ENCODE assay signal across 16 cellular contexts in the genomic region with DNA sequence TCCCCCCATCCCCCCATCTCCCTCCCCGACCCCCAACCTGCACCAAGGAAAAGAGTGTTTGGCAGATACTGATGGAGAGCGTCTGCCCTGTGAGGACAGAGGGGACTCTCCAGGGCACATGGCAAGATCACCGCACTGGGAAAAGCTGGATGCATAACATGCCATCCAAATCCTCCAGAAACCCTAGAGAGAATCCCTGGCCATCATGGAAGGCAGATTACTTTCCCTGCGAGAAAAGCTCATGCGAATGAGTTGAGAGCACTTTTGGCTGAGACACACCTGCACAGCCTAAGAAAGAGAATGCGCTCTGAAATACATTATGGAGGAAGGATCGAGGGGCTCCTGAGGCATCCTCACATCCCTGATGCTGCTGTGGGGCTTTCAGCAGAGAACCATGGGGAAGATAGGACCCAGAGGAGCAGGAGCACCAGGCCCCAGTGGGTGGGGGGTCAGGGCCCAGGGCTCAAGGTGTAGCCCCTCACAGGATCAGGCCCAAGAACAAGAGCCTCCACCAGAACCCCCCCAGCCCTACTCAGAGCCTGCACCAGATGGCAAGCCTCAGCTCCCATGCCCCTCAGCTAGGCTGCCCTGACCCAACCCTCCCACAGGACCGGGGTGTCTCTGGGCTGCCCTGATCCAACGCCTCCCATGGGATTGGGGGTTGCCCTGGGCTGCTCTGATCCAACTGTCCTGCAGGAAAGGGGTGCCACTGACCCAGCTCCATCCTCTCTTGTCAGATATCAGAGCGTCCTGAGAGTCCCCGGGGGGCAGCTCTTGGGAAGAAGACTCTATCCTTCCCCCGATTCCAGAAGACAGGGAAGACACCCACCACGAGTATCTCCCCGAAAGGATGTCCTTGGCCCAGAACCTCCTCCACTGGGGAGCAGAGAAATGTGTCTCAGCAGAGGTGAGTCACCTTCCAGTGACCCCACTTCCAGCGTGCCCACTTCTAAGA.
"Had no signal": no experiment of that assay in that cellular context is flagged by ENCODE, and none has a peak within 500 bp of the region (broad histone marks: within the 10 kb centered on the region; RNA-seq: fewer than 3 reads in every experiment).

No MANE protein-coding gene starts in this region.

- ATAC-seq: activated T-helper 17 cell treated with anti-CD3 and anti-CD28 coated beads, Interleukin-2, amount 50 U/mL, for 72 hours; natural killer cell; psoas muscle; right lobe of liver; stimulated activated naive CD8-positive, alpha-beta T cell treated with anti-CD3 and anti-CD28 coated beads, Interleukin-15, amount 100 ng/mL, for 72 hours had no signal

- H3K36me3 ChIP-seq: neutrophil, right lobe of liver, thoracic aorta, uterus had no signal

- H3K9me3 Mint-ChIP-seq: activated naive CD4-positive, alpha-beta T cell treated with anti-CD3 and anti-CD28 coated beads for 36 hours; activated T-helper 17 cell treated with anti-CD3 and anti-CD28 coated beads, Interleukin-2, amount 50 U/mL, for 72 hours; memory B cell; natural killer cell; stimulated activated naive CD8-positive, alpha-beta T cell treated with anti-CD3 and anti-CD28 coated beads, Interleukin-15, amount 100 ng/mL, for 72 hours had no signal

- H3K4me3 Mint-ChIP-seq: activated naive CD4-positive, alpha-beta T cell treated with anti-CD3 and anti-CD28 coated beads for 36 hours; activated T-helper 17 cell treated with anti-CD3 and anti-CD28 coated beads, Interleukin-2, amount 50 U/mL, for 72 hours; memory B cell; natural killer cell; stimulated activated naive CD8-positive, alpha-beta T cell treated with anti-CD3 and anti-CD28 coated beads, Interleukin-15, amount 100 ng/mL, for 72 hours had no signal

- H3K36me3 Mint-ChIP-seq: memory B cell, natural killer cell had no signal

- H3K4me3 ChIP-seq: dorsolateral prefrontal cortex, psoas muscle, right lobe of liver, SK-N-MC, thoracic aorta, uterus had no signal

- H3K27me3 ChIP-seq: dorsolateral prefrontal cortex, neutrophil, right lobe of liver, uterus had no signal

- H3K27ac Mint-ChIP-seq: activated naive CD4-positive, alpha-beta T cell treated with anti-CD3 and anti-CD28 coated beads for 36 hours; activated T-helper 17 cell treated with anti-CD3 and anti-CD28 coated beads, Interleukin-2, amount 50 U/mL, for 72 hours; memory B cell; natural killer cell; stimulated activated naive CD8-positive, alpha-beta T cell treated with anti-CD3 and anti-CD28 coated beads, Interleukin-15, amount 100 ng/mL, for 72 hours had no signal

- DNase-seq: activated CD4-positive, alpha-beta T cell treated with anti-CD3 and anti-CD28 coated beads, Interleukin-2, amount 50 U/mL, for 4 hours; activated CD4-positive, CD25-positive, alpha-beta regulatory T cell treated with anti-CD3 and anti-CD28 coated beads, Interleukin-2, amount 50 U/mL, for 72 hours; activated naive CD4-positive, alpha-beta T cell treated with anti-CD3 and anti-CD28 coated beads for 36 hours; natural killer cell; psoas muscle; stimulated activated naive CD8-positive, alpha-beta T cell treated with anti-CD3 and anti-CD28 coated beads, Interleukin-15, amount 100 ng/mL, for 72 hours; T-helper 1 cell; T1000; uterus had no signal

- H3K9me3 ChIP-seq: neutrophil, psoas muscle, right lobe of liver, thoracic aorta, uterus had no signal

- H3K4me1 Mint-ChIP-seq: activated T-helper 17 cell treated with anti-CD3 and anti-CD28 coated beads, Interleukin-2, amount 50 U/mL, for 72 hours; natural killer cell had no signal

- H3K27ac ChIP-seq: dorsolateral prefrontal cortex, neutrophil, psoas muscle, right lobe of liver, SK-N-MC, thoracic aorta, uterus had no signal

- H3K4me1 ChIP-seq: psoas muscle, right lobe of liver, uterus had no signal
